In genomic region chrX:103212749-103213457, GRCh38 we compare ENCODE assay signal across 21 cellular contexts. TPM values are rescaled to one million over a fixed set of nuclear protein-coding genes. Genes with fewer than 3 reads are reported as not detected.
DNase-seq lines count a peak whose midpoint lies in the region; ATAC-seq, FAIRE-seq and TF ChIP-seq lines count a peak whose summit lies in the region.
"Had no signal": no experiment of that assay in that cellular context is flagged by ENCODE, and none has a peak within 500 bp of the region (broad histone marks: within the 10 kb centered on the region; RNA-seq: fewer than 3 reads in every experiment).

No MANE protein-coding gene starts in this region.

- H3K27me3 ChIP-seq in HepG2 (ENCODE audit: control insufficient read depth in 1 of 2, insufficient read depth in 2 of 2, low read length in 2 of 2) (no peaks in the 10 kb centered on the region), right lobe of liver (peaks cover 0 to 18% of the 10 kb centered on the region in 2 donors), small intestine (ENCODE audit: control insufficient read depth in 2 of 2, insufficient read depth in 2 of 2, low read length in 2 of 2) (no peaks in the 10 kb centered on the region)

- H3K36me3 ChIP-seq in HepG2 (replicated peaks in 1 of 2; ENCODE audit: control insufficient read depth in 1 of 2, insufficient read depth in 2 of 2, low read length in 2 of 2) (no peaks in the 10 kb centered on the region), right lobe of liver (no peaks in the 10 kb centered on the region), small intestine (ENCODE audit: control insufficient read depth in 2 of 2, insufficient read depth in 2 of 2, low read length in 2 of 2) (no peaks in the 10 kb centered on the region)

- intact Hi-C loops in HepG2 (cut with micrococcal nuclease; ENCODE audit: unreplicated experiment) (no loop called here), right lobe of liver (cut with DNase I) (no loop called here), left colon (cut with DNase I, micrococcal nuclease) (loop anchor here in 1 of 2 donors (10.0 kb wide), 1 partner anchor 252 kb away; no protein-coding TSS in a partner anchor)
- intact Hi-C loops in activated naive CD4-positive, alpha-beta T cell treated with anti-CD3 and anti-CD28 coated beads for 36 hours (cut with micrococcal nuclease), result loop anchor here (5.0 kb wide), 2 partner anchors 129 to 474 kb away; partner anchors contain the start of gene MORF4L2

- TF ChIP-seq POLR2A in HepG2 (IDR thresholded peaks at IDR 0.05; ENCODE audit: insufficient read depth in 1 of 2, low read depth in 2 of 2, low read length in 2 of 2), result no peak
- no peak for TF ChIP-seq POLR2A in right lobe of liver (IDR thresholded peaks at IDR 0.05)

- H3K79me2 ChIP-seq in HepG2 (ENCODE audit: insufficient read depth, low read length), result no peaks in the 10 kb centered on the region

- in situ Hi-C loops in HepG2 (cut with HindIII; ENCODE audit: extremely low pct_ligation_motif_present, low pct_unique_long_range_greater_than_20kb), result loop anchor here (25.0 kb wide), 1 partner anchor 249 kb away; no protein-coding TSS in a partner anchor

- H3K4me1 Mint-ChIP-seq in activated naive CD4-positive, alpha-beta T cell treated with anti-CD3 and anti-CD28 coated beads for 36 hours (ENCODE audit: low read depth), result peaks cover 10% of the 10 kb centered on the region

- no peaks in the 10 kb centered on the region for H4K20me1 ChIP-seq in HepG2 (ENCODE audit: insufficient read depth, low read length)

- H3K9ac ChIP-seq in HepG2 (ENCODE audit: insufficient read depth, low read depth, low read length), result no peak overlapping the region

- H3K9me3 Mint-ChIP-seq in activated naive CD4-positive, alpha-beta T cell treated with anti-CD3 and anti-CD28 coated beads for 36 hours, result no peaks in the 10 kb centered on the region
- H3K9me3 Mint-ChIP-seq: CD4-positive, alpha-beta memory T cell; IgD-negative memory B cell had no signal

- H3K4me3 Mint-ChIP-seq in activated naive CD4-positive, alpha-beta T cell treated with anti-CD3 and anti-CD28 coated beads for 36 hours, result no peak overlapping the region
- H3K4me3 Mint-ChIP-seq: H9 had no signal

- no TSS peak for BruUV-seq in HepG2 (replicated peaks; lab: Mats Ljungman, UMichigan)

- no peaks in the 10 kb centered on the region for H3K36me3 Mint-ChIP-seq in activated naive CD4-positive, alpha-beta T cell treated with anti-CD3 and anti-CD28 coated beads for 36 hours (ENCODE audit: low read depth)
- H3K36me3 Mint-ChIP-seq: IgD-negative memory B cell had no signal

- no peaks in the 10 kb centered on the region for H3K9me3 ChIP-seq in HepG2 (ENCODE audit: low read length)
- H3K9me3 ChIP-seq in right lobe of liver, result no peaks in the 10 kb centered on the region
- H3K9me3 ChIP-seq in small intestine (ENCODE audit: control insufficient read depth, low read depth), result no peaks in the 10 kb centered on the region
- H3K9me3 ChIP-seq: A549 had no signal

- FAIRE-seq in HepG2 (lab: Jason Lieb, UNC), result no peak
- no peak for FAIRE-seq in small intestine (lab: Jason Lieb, UNC)
- FAIRE-seq: A549, GM12892, H1, HTR-8/SVneo had no signal

- no peak overlapping the region for H3K27ac Mint-ChIP-seq in activated naive CD4-positive, alpha-beta T cell treated with anti-CD3 and anti-CD28 coated beads for 36 hours
- H3K27ac Mint-ChIP-seq: H9, IgD-negative memory B cell had no signal

- POLR2A ChIA-PET in HepG2 (lab: Yijun Ruan, JAX), result no interaction called here

- no peak overlapping the region for H3K27ac ChIP-seq in HepG2 (ENCODE audit: extremely low read length, insufficient read depth, low read length)
- H3K27ac ChIP-seq in right lobe of liver, result no peak overlapping the region
- no peak overlapping the region for H3K27ac ChIP-seq in small intestine (ENCODE audit: low read depth in 1 of 2, low read length in 1 of 2)
- H3K27ac ChIP-seq: 22Rv1, A549, C4-2B had no signal

- no peaks in the 10 kb centered on the region for H3K4me1 ChIP-seq in HepG2 (ENCODE audit: insufficient read depth, low read length)
- no peaks in the 10 kb centered on the region for H3K4me1 ChIP-seq in right lobe of liver
- no peaks in the 10 kb centered on the region for H3K4me1 ChIP-seq in small intestine (ENCODE audit: control insufficient read depth in 2 of 2, insufficient read depth in 1 of 2, low read depth in 1 of 2, low read length in 1 of 2)
- H3K4me1 ChIP-seq: A549 had no signal

- CTCF ChIA-PET in HepG2 (lab: Yijun Ruan, JAX; ENCODE audit: low intra/inter-chr PET ratio, low total read pairs), result no interaction called here
- CTCF ChIA-PET in activated naive CD4-positive, alpha-beta T cell treated with anti-CD3 and anti-CD28 coated beads for 36 hours (lab: Charles Lee), result interaction anchor here (0.9 to 1.3 kb wide), 2 partner anchors 32 to 36 kb away, joined by 3 to 4 read pairs; no protein-coding TSS in a partner anchor

- H3K4me2 ChIP-seq in HepG2 (ENCODE audit: low read depth, low read length), result no peak overlapping the region
- H3K4me2 ChIP-seq: A549 had no signal

- no peak overlapping the region for H2AFZ ChIP-seq in HepG2 (ENCODE audit: low read length)

- TF ChIP-seq RAD21 in HepG2 (CRISPR knock-in tag; IDR thresholded peaks at IDR 0.05), result no peak

- WGBS in HepG2 (ENCODE audit: low lambda C conversion rate), result 18% methylated on average over 5 of the region's 8 CpGs
- 53% methylated on average over 3 of the region's 8 CpGs for WGBS in right lobe of liver (ENCODE audit: insufficient coverage, low coverage, low lambda C conversion rate, missing lambda C conversion rate)
- WGBS in small intestine, 3 donors, result 36 to 65% (median 49%) methylated on average over 7 to 8 of the region's 8 CpGs

- H3K27me3 Mint-ChIP-seq in activated naive CD4-positive, alpha-beta T cell treated with anti-CD3 and anti-CD28 coated beads for 36 hours (ENCODE audit: low read depth), result no peaks in the 10 kb centered on the region

- peak; percentile 30; the same call in 1 of the 3 replicates for ATAC-seq in HepG2
- no peak for ATAC-seq in right lobe of liver
- ATAC-seq in left colon, result peak; percentile 56
- no peak for ATAC-seq in HG03045 (IDR thresholded peaks at IDR 0.05; ENCODE audit: unreplicated experiment)
- ATAC-seq: A549 had no signal

- TF ChIP-seq CTCF in HepG2 (CRISPR knock-in tag; IDR thresholded peaks at IDR 0.05) (no peak), right lobe of liver (IDR thresholded peaks at IDR 0.05) (no peak)

- TF ChIP-seq EP300 in HepG2 (IDR thresholded peaks at IDR 0.05; ENCODE audit: low read depth in 2 of 2, low read length in 2 of 2) (no peak), HepG2 (CRISPR knock-in tag; IDR thresholded peaks at IDR 0.05; ENCODE audit: borderline replicate concordance) (no peak)

- no peak for DNase-seq in HepG2 (ENCODE audit: low spot score)
- DNase-seq in right lobe of liver, result no peak
- peak; percentile 17 to 25 for DNase-seq in left colon
- peak; percentile 49 for DNase-seq in small intestine
- DNase-seq in activated naive CD4-positive, alpha-beta T cell treated with anti-CD3 and anti-CD28 coated beads for 36 hours, result no peak
- DNase-seq in cerebellar nuclear complex (lab: John Stamatoyannopoulos, UW), result no peak
- DNase-seq: AML-193; CD4-positive, alpha-beta memory T cell; DMS153; DMS79; GDM1; H9; KG1 had no signal

- H3K4me3 ChIP-seq in HepG2 (replicated peaks in 1 of 3; ENCODE audit: insufficient read depth in 1 of 3, low read depth in 2 of 3, low read length in 3 of 3) (no peak overlapping the region), right lobe of liver (no peak overlapping the region), small intestine (ENCODE audit: low read depth in 1 of 2, low read length in 2 of 2) (no peak overlapping the region)
- H3K4me3 ChIP-seq: A549 had no signal

RNA-seq across cellular contexts. Expression of gene BEX4, which starts 2.0 kb away (rescaled TPM):
- total RNA-seq in HepG2 (2016; rRNA removed; fragmentation: Illumina TruSeq; extraction: Trizol) (not detected in 2 replicates), right lobe of liver (1 to 10 TPM; 2.2 to 6.1 (median 2.9) TPM), left colon (10 to 100 TPM; 12.3 to 16.8 TPM)
- total RNA-seq in HepG2 (2016; cell fraction: cytosol; rRNA removed; fragmentation: Illumina TruSeq; extraction: Trizol; ENCODE audit: low read depth), result not detected in 2 replicates
- not detected in 2 replicates for total RNA-seq in HepG2 (2016; cell fraction: insoluble cytoplasmic fraction; rRNA removed; fragmentation: Illumina TruSeq; extraction: Trizol)
- not detected in 2 replicates for total RNA-seq in HepG2 (2016; cell fraction: membrane; rRNA removed; fragmentation: Illumina TruSeq; extraction: Trizol)
- total RNA-seq in HepG2 (2016; cell fraction: nucleus; rRNA removed; fragmentation: Illumina TruSeq; extraction: Trizol), result not detected in 2 replicates
- polyA plus RNA-seq in HepG2 (2011; rRNA removed) (not detected in 2 replicates), small intestine (10 to 100 TPM in 2 of 3 donors, 1 to 10 TPM in 1; 5.6 to 42.9 (median 23.0) TPM)
- polyA plus RNA-seq in HepG2 (2011; cell fraction: cytosol; rRNA removed), result 0.05 TPM in 1 of 2 replicates, not detected in the other
- not detected in 2 replicates for polyA plus RNA-seq in HepG2 (2011; cell fraction: nucleus; rRNA removed)
- polyA plus RNA-seq in HepG2 (2012), result not detected in 2 replicates
- polyA plus RNA-seq in HepG2 (2016; cell fraction: cytosol; fragmentation: Illumina TruSeq; extraction: Trizol; ENCODE audit: low read depth), result not detected in 2 replicates
- not detected in 2 replicates for polyA plus RNA-seq in HepG2 (2016; cell fraction: insoluble cytoplasmic fraction; fragmentation: Illumina TruSeq; extraction: Trizol; ENCODE audit: low read depth)
- polyA plus RNA-seq in HepG2 (2016; cell fraction: membrane; fragmentation: Illumina TruSeq; extraction: Trizol; ENCODE audit: low read depth), result not detected in 2 replicates
- polyA plus RNA-seq in HepG2 (2016; cell fraction: nucleus; fragmentation: Illumina TruSeq; extraction: Trizol; ENCODE audit: insufficient read depth, low read depth), result not detected in 2 replicates
- not detected in 2 replicates for polyA minus RNA-seq in HepG2 (2011; rRNA and poly(A)+ RNA removed; ENCODE audit: low replicate concordance)
- polyA minus RNA-seq in HepG2 (2011; cell fraction: cytosol; rRNA and poly(A)+ RNA removed), result not detected in 2 replicates
- not detected in 2 replicates for polyA minus RNA-seq in HepG2 (2011; cell fraction: nucleus; rRNA and poly(A)+ RNA removed)
- total RNA-seq in activated naive CD4-positive, alpha-beta T cell treated with anti-CD3 and anti-CD28 coated beads for 36 hours, result 1 to 10 TPM; 8.8 to 9.8 TPM

RNA-seq across cellular contexts. Expression of gene TCEAL8, which starts 42.1 kb away (rescaled TPM):
- total RNA-seq in HepG2 (2016; rRNA removed; fragmentation: Illumina TruSeq; extraction: Trizol) (40.8 and 60.5 TPM in 2 replicates), right lobe of liver (10 to 100 TPM; 11.2 to 21.0 (median 16.6) TPM), left colon (10 to 100 TPM; 29.2 to 36.4 TPM)
- 13.3 and 13.6 TPM in 2 replicates for total RNA-seq in HepG2 (2016; cell fraction: cytosol; rRNA removed; fragmentation: Illumina TruSeq; extraction: Trizol; ENCODE audit: low read depth)
- total RNA-seq in HepG2 (2016; cell fraction: insoluble cytoplasmic fraction; rRNA removed; fragmentation: Illumina TruSeq; extraction: Trizol), result 40.2 and 68.3 TPM in 2 replicates
- total RNA-seq in HepG2 (2016; cell fraction: membrane; rRNA removed; fragmentation: Illumina TruSeq; extraction: Trizol), result 25.7 and 27.8 TPM in 2 replicates
- 16.3 and 17.0 TPM in 2 replicates for total RNA-seq in HepG2 (2016; cell fraction: nucleus; rRNA removed; fragmentation: Illumina TruSeq; extraction: Trizol)
- polyA plus RNA-seq in HepG2 (2011; rRNA removed) (12.7 and 20.0 TPM in 2 replicates), small intestine (10 to 100 TPM; 24.8 to 54.5 (median 40.5) TPM)
- 6.7 and 14.0 TPM in 2 replicates for polyA plus RNA-seq in HepG2 (2011; cell fraction: cytosol; rRNA removed)
- polyA plus RNA-seq in HepG2 (2011; cell fraction: nucleus; rRNA removed), result 1.8 and 3.1 TPM in 2 replicates
- 31.9 and 55.7 TPM in 2 replicates for polyA plus RNA-seq in HepG2 (2012)
- polyA plus RNA-seq in HepG2 (2016; cell fraction: cytosol; fragmentation: Illumina TruSeq; extraction: Trizol; ENCODE audit: low read depth), result 12.4 and 13.5 TPM in 2 replicates
- polyA plus RNA-seq in HepG2 (2016; cell fraction: insoluble cytoplasmic fraction; fragmentation: Illumina TruSeq; extraction: Trizol; ENCODE audit: low read depth), result 76.0 and 88.5 TPM in 2 replicates
- 25.8 and 26.0 TPM in 2 replicates for polyA plus RNA-seq in HepG2 (2016; cell fraction: membrane; fragmentation: Illumina TruSeq; extraction: Trizol; ENCODE audit: low read depth)
- polyA plus RNA-seq in HepG2 (2016; cell fraction: nucleus; fragmentation: Illumina TruSeq; extraction: Trizol; ENCODE audit: insufficient read depth, low read depth), result 25.8 and 26.9 TPM in 2 replicates
- 1.7 and 2.6 TPM in 2 replicates for polyA minus RNA-seq in HepG2 (2011; rRNA and poly(A)+ RNA removed; ENCODE audit: low replicate concordance)
- polyA minus RNA-seq in HepG2 (2011; cell fraction: cytosol; rRNA and poly(A)+ RNA removed), result 8.1 and 9.1 TPM in 2 replicates
- 5.2 and 6.5 TPM in 2 replicates for polyA minus RNA-seq in HepG2 (2011; cell fraction: nucleus; rRNA and poly(A)+ RNA removed)
- 10 to 100 TPM; 24.5 to 27.7 TPM for total RNA-seq in activated naive CD4-positive, alpha-beta T cell treated with anti-CD3 and anti-CD28 coated beads for 36 hours

Comparison
In these comparisons a context has a peak if more than half of its experiments do, and no peak if none do; other contexts are left out.
1. ATAC-seq: peak in HepG2 (single experiment) and left colon (single experiment); none in right lobe of liver (0 of 4) and HG03045 (single experiment).
2. DNase-seq: peak in left colon (2 of 2) and small intestine (single experiment); none in HepG2 (single experiment), right lobe of liver (0 of 3), activated naive CD4-positive, alpha-beta T cell treated with anti-CD3 and anti-CD28 coated beads for 36 hours (single experiment) and cerebellar nuclear complex (0 of 2).